ENCODE assay signal across 8 cellular contexts in genomic region chr5:14871084-14871572, GRCh38. TPM values are rescaled to one million over a fixed set of nuclear protein-coding genes. Genes with fewer than 3 reads are reported as not detected.
DNase-seq lines count a peak whose midpoint lies in the region; ATAC-seq and TF ChIP-seq lines count a peak whose summit lies in the region.

No MANE protein-coding gene starts in this region.

- no peak for TF ChIP-seq POLR2A in thyroid gland (IDR thresholded peaks at IDR 0.05)

- H3K9ac ChIP-seq in endodermal cell (ENCODE audit: extremely low read depth, low read length, poor library complexity, severe bottlenecking) = no peak overlapping the region

- H3K27me3 ChIP-seq in endodermal cell (ENCODE audit: control insufficient read depth, insufficient read depth, low read length, poor library complexity, severe bottlenecking) (peaks cover 24% of the 10 kb centered on the region), thyroid gland (no peaks in the 10 kb centered on the region)

- intact Hi-C loops in thyroid gland (cut with DNase I) = loop anchor here (5.0 kb wide), 1 partner anchor 131 kb away; no protein-coding TSS in a partner anchor

- H3K4me1 Mint-ChIP-seq in endodermal cell = peaks cover 12% of the 10 kb centered on the region
- peaks cover 27 to 47% (median 39%) of the 10 kb centered on the region in 4 donors for H3K4me1 Mint-ChIP-seq in naive thymus-derived CD8-positive, alpha-beta T cell

- peaks cover 31% of the 10 kb centered on the region for H3K27me3 Mint-ChIP-seq in endodermal cell (ENCODE audit: insufficient read depth)
- H3K27me3 Mint-ChIP-seq in naive thymus-derived CD8-positive, alpha-beta T cell = no peaks in the 10 kb centered on the region

- H3K4me3 Mint-ChIP-seq in endodermal cell = peak overlapping the region; percentile 71
- peak overlapping the region; percentile 85 to 100 (median 97) for H3K4me3 Mint-ChIP-seq in naive thymus-derived CD8-positive, alpha-beta T cell

- WGBS in endodermal cell (ENCODE audit: insufficient coverage in 1 of 2, insufficient read length in 1 of 2), 2 experiments = 0 to 1% methylated on average over 8 to 37 of the region's 37 CpGs
- whole genome bisulfite sequencing in thyroid gland, 2 donors = 1 to 2% methylated on average over 9 to 14 of the region's 37 CpGs

- no peaks in the 10 kb centered on the region for H3K36me3 Mint-ChIP-seq in endodermal cell (ENCODE audit: low read depth)
- H3K36me3 Mint-ChIP-seq in naive thymus-derived CD8-positive, alpha-beta T cell = peaks cover 0 to 3% (median 3%) of the 10 kb centered on the region in 3 donors

- H3K9me3 Mint-ChIP-seq in endodermal cell = no peaks in the 10 kb centered on the region
- H3K9me3 Mint-ChIP-seq in naive thymus-derived CD8-positive, alpha-beta T cell = no peaks in the 10 kb centered on the region

- DNase-seq in AG20443 (ENCODE audit: low spot score) = peak; percentile 18
- peak; percentile 43 to 52 for DNase-seq in activated CD4-positive, alpha-beta T cell treated with anti-CD3 and anti-CD28 coated beads, Interleukin-2, amount 50 U/mL, for 48 hours
- no peak for DNase-seq in endodermal cell
- peak in 7 of 10 donors; percentile 6 to 46 (median 20) for DNase-seq in naive thymus-derived CD8-positive, alpha-beta T cell
- DNase-seq in thyroid gland = peak; percentile 40 to 52
- no peak for DNase-seq in DMS79 treated with DMSO at 0.1 percent for 48 hours (lab: John Stamatoyannopoulos, UW)

- H3K9me3 ChIP-seq in endodermal cell (ENCODE audit: control insufficient read depth, low read length) (no peaks in the 10 kb centered on the region), thyroid gland (no peaks in the 10 kb centered on the region)

- TF ChIP-seq CTCF in endodermal cell (conservative IDR thresholded peaks at IDR 0.05) (no peak), thyroid gland (IDR thresholded peaks at IDR 0.05) (no peak)

- POLR2A ChIA-PET in naive thymus-derived CD8-positive, alpha-beta T cell (lab: Charles Lee) = interaction anchor here (0.7 to 4.2 kb wide), 9 partner anchors 9 to 201 kb away, joined by 3 to 34 read pairs (median 5); no protein-coding TSS in a partner anchor

- H3K27ac Mint-ChIP-seq in endodermal cell = no peak overlapping the region
- peak overlapping the region; percentile 89 to 98 (median 96) for H3K27ac Mint-ChIP-seq in naive thymus-derived CD8-positive, alpha-beta T cell

- H3K4me3 ChIP-seq in endodermal cell (ENCODE audit: low read length) = peak overlapping the region; percentile 84
- H3K4me3 ChIP-seq in thyroid gland (replicated peaks in 1 of 3) = peak overlapping the region; percentile 20 to 60 (median 57)

- H3K4me1 ChIP-seq in endodermal cell (ENCODE audit: control insufficient read depth, insufficient read depth, low read length) = no peaks in the 10 kb centered on the region
- peaks cover 4 to 8% of the 10 kb centered on the region in 2 donors for H3K4me1 ChIP-seq in thyroid gland

- no peaks in the 10 kb centered on the region for H3K36me3 ChIP-seq in endodermal cell (ENCODE audit: control insufficient read depth, insufficient read depth, low read length)
- H3K36me3 ChIP-seq in thyroid gland = no peaks in the 10 kb centered on the region

- H3K27ac ChIP-seq in endodermal cell (ENCODE audit: low read depth, low read length) = no peak overlapping the region
- H3K27ac ChIP-seq in thyroid gland = peak overlapping the region; percentile 33 to 82 (median 75)

- ATAC-seq in GM19351 (IDR thresholded peaks at IDR 0.05; ENCODE audit: unreplicated experiment) = peak; percentile 21
- peak; percentile 13 for ATAC-seq in HG03457 (IDR thresholded peaks at IDR 0.05; ENCODE audit: unreplicated experiment)
- ATAC-seq in naive thymus-derived CD8-positive, alpha-beta T cell = peak; percentile 6 to 11

RNA-seq across cellular contexts. Expression of gene ANKH, which starts 0.5 kb away (rescaled TPM):
- total RNA-seq in endodermal cell = 10 to 100 TPM; 26.5 to 43.4 TPM
- 7.7 TPM for polyA plus RNA-seq in endodermal cell (2013, experiment 1 of 2)
- polyA plus RNA-seq in endodermal cell (2013, experiment 2 of 2) = 6.6 TPM
- total RNA-seq in naive thymus-derived CD8-positive, alpha-beta T cell = 100 to 1,000 TPM; 160 to 162 TPM
- polyA plus RNA-seq in naive thymus-derived CD8-positive, alpha-beta T cell = 10 to 100 TPM; 29.1 to 41.3 (median 40.4) TPM
- total RNA-seq in thyroid gland = 10 to 100 TPM; 31.2 to 55.2 (median 34.7) TPM

Comparison
In these comparisons a context has a peak if more than half of its experiments do, and no peak if none do; other contexts are left out.
1. DNase-seq: peak in AG20443 (single experiment), activated CD4-positive, alpha-beta T cell treated with anti-CD3 and anti-CD28 coated beads, Interleukin-2, amount 50 U/mL, for 48 hours (2 of 2), naive thymus-derived CD8-positive, alpha-beta T cell (7 of 10) and thyroid gland (2 of 2); none in endodermal cell (single experiment) and DMS79 treated with DMSO at 0.1 percent for 48 hours (single experiment).
2. Peak in every context shown above with its lines, with median percentiles within 50 percentile points of each other: ATAC-seq.